In genomic region chr13:114035583-114036501, GRCh38 we compare ENCODE assay signal across 1 cellular context.
TF ChIP-seq lines count a peak whose summit lies in the region.

No MANE protein-coding gene starts in this region.

TF ChIP-seq in GM23338, 12 proteins besides CTCF, POLR2A, EP300 and RAD21 (continued from another document):
- TF ChIP-seq, protein P1, sequence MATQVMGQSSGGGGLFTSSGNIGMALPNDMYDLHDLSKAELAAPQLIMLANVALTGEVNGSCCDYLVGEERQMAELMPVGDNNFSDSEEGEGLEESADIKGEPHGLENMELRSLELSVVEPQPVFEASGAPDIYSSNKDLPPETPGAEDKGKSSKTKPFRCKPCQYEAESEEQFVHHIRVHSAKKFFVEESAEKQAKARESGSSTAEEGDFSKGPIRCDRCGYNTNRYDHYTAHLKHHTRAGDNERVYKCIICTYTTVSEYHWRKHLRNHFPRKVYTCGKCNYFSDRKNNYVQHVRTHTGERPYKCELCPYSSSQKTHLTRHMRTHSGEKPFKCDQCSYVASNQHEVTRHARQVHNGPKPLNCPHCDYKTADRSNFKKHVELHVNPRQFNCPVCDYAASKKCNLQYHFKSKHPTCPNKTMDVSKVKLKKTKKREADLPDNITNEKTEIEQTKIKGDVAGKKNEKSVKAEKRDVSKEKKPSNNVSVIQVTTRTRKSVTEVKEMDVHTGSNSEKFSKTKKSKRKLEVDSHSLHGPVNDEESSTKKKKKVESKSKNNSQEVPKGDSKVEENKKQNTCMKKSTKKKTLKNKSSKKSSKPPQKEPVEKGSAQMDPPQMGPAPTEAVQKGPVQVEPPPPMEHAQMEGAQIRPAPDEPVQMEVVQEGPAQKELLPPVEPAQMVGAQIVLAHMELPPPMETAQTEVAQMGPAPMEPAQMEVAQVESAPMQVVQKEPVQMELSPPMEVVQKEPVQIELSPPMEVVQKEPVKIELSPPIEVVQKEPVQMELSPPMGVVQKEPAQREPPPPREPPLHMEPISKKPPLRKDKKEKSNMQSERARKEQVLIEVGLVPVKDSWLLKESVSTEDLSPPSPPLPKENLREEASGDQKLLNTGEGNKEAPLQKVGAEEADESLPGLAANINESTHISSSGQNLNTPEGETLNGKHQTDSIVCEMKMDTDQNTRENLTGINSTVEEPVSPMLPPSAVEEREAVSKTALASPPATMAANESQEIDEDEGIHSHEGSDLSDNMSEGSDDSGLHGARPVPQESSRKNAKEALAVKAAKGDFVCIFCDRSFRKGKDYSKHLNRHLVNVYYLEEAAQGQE (IDR thresholded peaks at IDR 0.05; ENCODE audit: unreplicated experiment) = no peak
- TF ChIP-seq POLR2AphosphoS5 (IDR thresholded peaks at IDR 0.05; ENCODE audit: low read depth) (no peak), ZNF114 (CRISPR knock-in tag; IDR thresholded peaks at IDR 0.05) (no peak), JUNB (IDR thresholded peaks at IDR 0.05; ENCODE audit: unreplicated experiment) (no peak), NANOG (IDR thresholded peaks at IDR 0.05; ENCODE audit: borderline replicate concordance) (no peak), EZH2 (IDR thresholded peaks at IDR 0.05; ENCODE audit: low read depth, unreplicated experiment) (no peak), STAT1 (IDR thresholded peaks at IDR 0.05; ENCODE audit: unreplicated experiment) (no peak)
